ENCODE assay signal across 22 cellular contexts in the genomic region with DNA sequence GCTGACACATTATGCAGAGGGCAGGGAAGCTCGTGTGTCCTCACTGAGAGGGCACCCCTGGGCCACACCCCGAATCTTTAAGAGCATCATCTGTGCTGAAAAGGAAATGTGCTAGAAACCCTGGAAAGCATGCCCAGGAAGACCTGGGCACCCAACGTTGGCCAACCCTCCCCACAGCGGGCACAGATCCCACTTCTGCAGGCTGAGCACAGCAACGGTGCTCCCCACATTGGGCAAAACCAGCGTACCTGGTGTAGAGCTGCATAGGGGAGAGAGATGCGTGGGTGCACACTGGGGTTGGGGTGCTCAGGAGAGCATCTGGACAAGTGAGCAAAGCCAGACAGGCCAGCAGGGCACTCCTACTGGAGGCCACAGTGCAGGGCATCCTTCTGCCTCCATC. TPM values are rescaled to one million over a fixed set of nuclear protein-coding genes. Genes with fewer than 3 reads are reported as not detected.
"Had no signal": no experiment of that assay in that cellular context is flagged by ENCODE, and none has a peak within 500 bp of the region (broad histone marks: within the 10 kb centered on the region; RNA-seq: fewer than 3 reads in every experiment).

No MANE protein-coding gene starts in this region.

- H3K27ac ChIP-seq: SJSA1, SK-N-MC had no signal

- H3K4me1 ChIP-seq: SJSA1 had no signal

- H3K9me3 ChIP-seq: SJSA1 had no signal

- H3K36me3 ChIP-seq: SJSA1 had no signal

- H3K27me3 ChIP-seq: SJSA1 had no signal

- H3K4me3 ChIP-seq: SJSA1, SK-N-MC had no signal

- DNase-seq: KBM-7, MV-4-11, NCI-H1048, NCI-H1105 treated with DMSO at 0.1 percent for 48 hours, NCI-H1417 treated with DMSO at 0.1 percent for 48 hours, NCI-H146, NCI-H1694 treated with DMSO at 0.1 percent for 48 hours, NCI-H1930, NCI-H2081, NCI-H2107, NCI-H2227 treated with DMSO at 0.1 percent for 48 hours, NCI-H524, NCI-H526 treated with DMSO at 0.1 percent for 48 hours, NCI-H774, Right ventricle myocardium superior, RPMI8226, SIG-M5 had no signal

- FAIRE-seq: RCC 7860 had no signal

RNA-seq across cellular contexts. Expression of gene ROR2, which starts 32.6 kb away (rescaled TPM):
- total RNA-seq: HT-29, LHCN-M2 had no signal
